Comparison of ENCODE assay signal across 1 cellular context in genomic region chr17:30203471-30203981, GRCh38.
TF ChIP-seq lines count a peak whose summit lies in the region.

No MANE protein-coding gene starts in this region.

TF ChIP-seq in SK-N-SH, 30 proteins besides CTCF, POLR2A, EP300 and RAD21 (continued from another document):
- no peak for TF ChIP-seq ZBTB33 (IDR thresholded peaks at IDR 0.05; ENCODE audit: borderline replicate concordance, low read depth)
- TF ChIP-seq USF2 (IDR thresholded peaks at IDR 0.05; ENCODE audit: borderline replicate concordance, low read depth, low read length), result no peak
